In the genomic region with DNA sequence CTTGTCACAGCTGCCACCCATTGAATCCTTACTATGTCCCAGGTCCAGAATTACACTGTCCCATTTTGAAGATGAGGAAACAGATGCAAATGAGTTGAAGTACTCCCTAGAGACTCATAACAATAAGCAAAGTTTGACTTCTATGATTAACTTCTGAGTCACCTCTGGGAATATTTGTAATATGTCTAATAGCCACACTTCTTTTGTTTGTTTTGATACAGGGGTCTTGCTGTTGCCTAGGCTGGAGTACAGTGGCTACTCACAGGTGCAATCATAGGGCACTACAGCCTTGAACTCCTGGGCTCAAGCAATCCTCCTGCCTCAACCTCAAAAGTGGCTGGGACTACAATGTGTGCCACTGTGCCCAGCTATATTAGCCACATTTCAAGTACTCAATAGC, we compare ENCODE assay signal across 18 cellular contexts.
DNase-seq lines count a peak whose midpoint lies in the region; ATAC-seq and TF ChIP-seq lines count a peak whose summit lies in the region.
"Had no signal": no experiment of that assay in that cellular context is flagged by ENCODE, and none has a peak within 500 bp of the region (broad histone marks: within the 10 kb centered on the region; RNA-seq: fewer than 3 reads in every experiment).

No MANE protein-coding gene starts in this region.

- H3K27me3 ChIP-seq in BLaER1 treated with 17β-estradiol and CSF1 and Interleukin-3, amounts not matched to agents 10 nM and 100 nM = no peaks in the 10 kb centered on the region

- H3K4me1 ChIP-seq in BLaER1 treated with 17β-estradiol and CSF1 and Interleukin-3, amounts not matched to agents 10 nM and 100 nM = peaks cover 14 to 37% (median 21%) of the 10 kb centered on the region in 10 experiments; a peak in 19 of 20 replicates

- peak overlapping the region in 6 of 11 experiments; percentile 12 to 26 (median 15); a peak in 3 of 22 replicates for H3K4me2 ChIP-seq in BLaER1 treated with 17β-estradiol and CSF1 and Interleukin-3, amounts not matched to agents 10 nM and 100 nM
- H3K4me2 ChIP-seq: smooth muscle cell had no signal

- in situ Hi-C loops in astrocyte of the spinal cord (cut with HindIII; ENCODE audit: low sequenced_read_pairs) = no loop called here

- H3K4me3 ChIP-seq in BLaER1 treated with 17β-estradiol and CSF1 and Interleukin-3, amounts not matched to agents 10 nM and 100 nM = no peak overlapping the region
- H3K4me3 ChIP-seq in astrocyte of the spinal cord (ENCODE audit: low read depth, low read length) = no peak overlapping the region
- H3K4me3 ChIP-seq: smooth muscle cell had no signal

- no peak for TF ChIP-seq CTCF in astrocyte of the spinal cord (IDR thresholded peaks at IDR 0.05; ENCODE audit: low read depth, low read length)
- no peak for TF ChIP-seq CTCF in GM20000 (IDR thresholded peaks at IDR 0.05; ENCODE audit: extremely low read depth, missing control alignments)

- no peaks in the 10 kb centered on the region for H4K20me1 ChIP-seq in BLaER1 treated with 17β-estradiol and CSF1 and Interleukin-3, amounts not matched to agents 10 nM and 100 nM

- ATAC-seq in HG02759 (IDR thresholded peaks at IDR 0.05; ENCODE audit: unreplicated experiment) = no peak
- ATAC-seq: natural killer cell treated with Interleukin-12 subunit alpha and Interleukin-12 subunit beta and Interleukin-15 and Interleukin-18, amount 100 ng/mL, for 72 hours had no signal

- peak overlapping the region in 1 of 11 experiments; percentile 14; a peak in 1 of 22 replicates for H3K27ac ChIP-seq in BLaER1 treated with 17β-estradiol and CSF1 and Interleukin-3, amounts not matched to agents 10 nM and 100 nM

- DNase-seq in HPDE6-E6E7 (ENCODE audit: extremely low spot score) (peak; percentile 85), astrocyte of the spinal cord (ENCODE audit: low read depth, low spot score) (peak; percentile 55), glomerular visceral epithelial cell (ENCODE audit: extremely low spot score) (peak; percentile 53), HUDEP-2 (lab: John Stamatoyannopoulos, UW; ENCODE audit: unreplicated experiment in 76 of 76) (no peak), GM20000 (ENCODE audit: low spot score) (no peak)
- DNase-seq in activated CD4-positive, CD25-positive, alpha-beta regulatory T cell (lab: John Stamatoyannopoulos, UW) = no peak
- DNase-seq: activated CD4-positive, alpha-beta T cell treated with anti-CD3 and anti-CD28 coated beads for 4 hours; cortex of kidney; head of caudate nucleus; NCI-H1694 treated with DMSO at 0.1 percent for 48 hours; NCI-H446 treated with DMSO at 0.1 percent for 48 hours; stimulated activated CD4-positive, alpha-beta T cell treated with anti-CD3 and anti-CD28 coated beads, Interleukin-4, amount 100 ng/mL, for 4 hours; stimulated activated CD8-positive, alpha-beta memory T cell treated with anti-CD3 and anti-CD28 coated beads, Interleukin-4, amount 100 ng/mL, for 48 hours; substantia nigra had no signal

- H3K9me3 ChIP-seq in BLaER1 treated with 17β-estradiol and CSF1 and Interleukin-3, amounts not matched to agents 10 nM and 100 nM (replicated peaks in 1 of 11) = peaks cover 0 to 5% (median 0%) of the 10 kb centered on the region in 11 experiments; a peak in 2 of 22 replicates

- no peak overlapping the region for H3K9ac ChIP-seq in BLaER1 treated with 17β-estradiol and CSF1 and Interleukin-3, amounts not matched to agents 10 nM and 100 nM

- peaks cover 0 to 14% (median 0%) of the 10 kb centered on the region in 11 experiments; a peak in 3 of 22 replicates for H3K36me3 ChIP-seq in BLaER1 treated with 17β-estradiol and CSF1 and Interleukin-3, amounts not matched to agents 10 nM and 100 nM

Comparison
In these comparisons a context has a peak if more than half of its experiments do, and no peak if none do; other contexts are left out.
1. DNase-seq: peak in HPDE6-E6E7 (single experiment), astrocyte of the spinal cord (single experiment) and glomerular visceral epithelial cell (single experiment); none in activated CD4-positive, CD25-positive, alpha-beta regulatory T cell (0 of 4), HUDEP-2 (0 of 76) and GM20000 (single experiment).